1 cellular context compared by ENCODE assay signal in the genomic region with DNA sequence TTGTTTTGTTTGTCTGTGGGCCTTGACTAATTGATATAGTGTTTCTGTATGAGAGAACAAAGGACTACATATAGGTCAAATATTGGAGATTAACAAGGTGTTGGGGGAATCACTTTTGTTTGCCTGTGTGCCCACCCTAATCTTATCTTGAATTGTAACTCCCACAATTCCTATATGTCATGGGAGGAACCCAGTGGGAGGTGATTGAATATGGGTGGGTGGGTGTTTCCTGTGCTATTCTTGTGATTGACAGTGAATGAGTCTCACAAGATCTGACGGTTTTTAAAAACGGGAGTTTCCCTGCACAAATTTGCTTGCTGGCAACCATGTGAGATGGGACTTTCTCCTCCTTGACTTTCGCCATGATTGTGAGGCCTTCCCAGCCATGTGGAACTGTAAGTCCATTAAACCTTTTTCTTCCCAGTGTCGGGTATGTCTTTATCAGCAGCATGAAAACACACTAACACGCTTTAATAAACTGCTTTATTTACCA.
TF ChIP-seq lines count a peak whose summit lies in the region.

No MANE protein-coding gene starts in this region.

TF ChIP-seq in H1, 55 proteins besides CTCF, POLR2A, EP300 and RAD21:
- TF ChIP-seq SAP30 (IDR thresholded peaks at IDR 0.05; ENCODE audit: insufficient read depth, insufficient replicate concordance, low read length), result no peak
- no peak for TF ChIP-seq SP4 (IDR thresholded peaks at IDR 0.05; ENCODE audit: low read length)
- TF ChIP-seq GTF2F1 (IDR thresholded peaks at IDR 0.05; ENCODE audit: borderline replicate concordance, low read depth, low read length), result no peak
